In the genomic region with DNA sequence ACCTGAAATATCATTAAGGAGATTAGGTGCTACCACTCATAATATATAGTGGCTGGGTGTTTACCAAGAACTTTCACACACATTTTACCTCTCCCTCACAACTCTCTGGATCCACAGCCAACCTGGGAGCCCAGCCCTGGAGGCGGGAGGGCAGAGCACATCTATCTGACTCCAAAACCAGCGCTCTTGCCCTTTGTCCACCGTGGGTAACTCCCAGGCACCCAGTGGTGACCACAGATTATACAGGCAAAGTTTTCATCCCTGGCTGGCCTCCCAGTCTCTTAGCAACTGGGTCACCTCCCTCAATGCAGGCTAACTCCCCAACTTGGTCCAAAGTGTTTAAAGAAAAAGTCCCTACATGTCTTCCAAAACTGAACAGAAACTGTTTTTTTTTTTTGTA, we compare ENCODE assay signal across 12 cellular contexts. TPM values are rescaled to one million over a fixed set of nuclear protein-coding genes. Genes with fewer than 3 reads are reported as not detected.
A peak's percentile ranks its signal among the peaks of the same experiment; 100 is the strongest.
DNase-seq lines count a peak whose midpoint lies in the region; ATAC-seq and TF ChIP-seq lines count a peak whose summit lies in the region.
"Had no signal": no experiment of that assay in that cellular context is flagged by ENCODE, and none has a peak within 500 bp of the region (broad histone marks: within the 10 kb centered on the region; RNA-seq: fewer than 3 reads in every experiment).

No MANE protein-coding gene starts in this region.

- H3K23ac ChIP-seq in IMR-90 (ENCODE audit: low read depth, low read length): no peak overlapping the region

- H3K9ac ChIP-seq in IMR-90 (ENCODE audit: low read depth, low read length): no peak overlapping the region

- no peaks in the 10 kb centered on the region for H3K27me3 Mint-ChIP-seq in naive thymus-derived CD8-positive, alpha-beta T cell
- H3K27me3 Mint-ChIP-seq: central memory CD8-positive, alpha-beta T cell had no signal

- no peak overlapping the region for H3K18ac ChIP-seq in IMR-90 (ENCODE audit: low read depth, low read length)

- POLR2A ChIA-PET in IMR-90 (lab: Charles Lee; ENCODE audit: unreplicated experiment): no interaction called here
- POLR2A ChIA-PET in naive thymus-derived CD8-positive, alpha-beta T cell (lab: Charles Lee): interaction anchor here (1.1 kb wide), 1 partner anchor 55 kb away, joined by 3 read pairs; no protein-coding TSS in a partner anchor

- peaks cover 5 to 31% (median 17%) of the 10 kb centered on the region in 4 donors for H3K4me1 Mint-ChIP-seq in naive thymus-derived CD8-positive, alpha-beta T cell

- peaks cover 18% of the 10 kb centered on the region for H3K4me1 ChIP-seq in IMR-90 (ENCODE audit: control insufficient read depth, insufficient read depth, low read length)
- peaks cover 0 to 68% (median 27%) of the 10 kb centered on the region in 4 donors for H3K4me1 ChIP-seq in right lobe of liver
- H3K4me1 ChIP-seq in testis: peaks cover 42% of the 10 kb centered on the region

- H2BK20ac ChIP-seq in IMR-90 (ENCODE audit: low read depth, low read length): no peak overlapping the region

- H3K27me3 ChIP-seq in IMR-90 (ENCODE audit: control insufficient read depth, insufficient read depth, low read length): no peaks in the 10 kb centered on the region
- no peaks in the 10 kb centered on the region for H3K27me3 ChIP-seq in right lobe of liver
- no peaks in the 10 kb centered on the region for H3K27me3 ChIP-seq in testis

- dilution Hi-C loops in IMR-90 (cut with HindIII; ENCODE audit: low sequenced_read_pairs, unreplicated experiment): no loop called here

- no peak overlapping the region for H4K5ac ChIP-seq in IMR-90 (ENCODE audit: low read depth, low read length)

- in situ Hi-C loops in IMR-90 (cut with MboI; ENCODE audit: low sequenced_read_pairs): no loop called here

- H3K14ac ChIP-seq in IMR-90 (replicated peaks; ENCODE audit: low read depth, low read length): no peak overlapping the region

- no peak overlapping the region for H3K4ac ChIP-seq in IMR-90 (ENCODE audit: low read depth, low read length)

- TF ChIP-seq RAD21 in IMR-90 (IDR thresholded peaks at IDR 0.05; ENCODE audit: low read length): no peak

- H3K36me3 ChIP-seq in IMR-90 (ENCODE audit: control insufficient read depth, insufficient read depth, low read length) (peaks cover 13% of the 10 kb centered on the region), right lobe of liver (no peaks in the 10 kb centered on the region), testis (ENCODE audit: low read depth, missing control alignments) (no peaks in the 10 kb centered on the region)

- 71% methylated on average over 1 of the region's 3 CpGs; no CpG with 5 or more reads in 1 of the 2 experiments for WGBS in IMR-90 (ENCODE audit: extremely low coverage in 2 of 2, insufficient read length in 1 of 2), 2 experiments
- 17% methylated on average over 2 of the region's 3 CpGs for WGBS in right lobe of liver (ENCODE audit: insufficient coverage, low coverage, low lambda C conversion rate, missing lambda C conversion rate)
- 31 to 64% methylated on average over 3 of the region's 3 CpGs for WGBS in testis, 2 donors

- CTCF ChIA-PET in IMR-90 (lab: Yijun Ruan, JAX): no interaction called here

- H3K9me3 ChIP-seq in IMR-90 (ENCODE audit: control insufficient read depth, insufficient read depth, low read length) (no peaks in the 10 kb centered on the region), right lobe of liver (no peaks in the 10 kb centered on the region), testis (no peaks in the 10 kb centered on the region)

- no peak overlapping the region for H3K56ac ChIP-seq in IMR-90 (ENCODE audit: extremely low read depth, insufficient read depth, low read length)

- H4K20me1 ChIP-seq in IMR-90 (ENCODE audit: insufficient read depth, low read length): 0 out of 2 replicates have a peak, but pooled peaks cover 3% of the 10 kb centered on the region

- peak overlapping the region in 2 of 10 donors; percentile 6 to 14 for H3K4me3 Mint-ChIP-seq in naive thymus-derived CD8-positive, alpha-beta T cell
- H3K4me3 Mint-ChIP-seq: CD8-positive, alpha-beta T cell; central memory CD8-positive, alpha-beta T cell had no signal

- intact Hi-C loops in IMR-90 (cut with micrococcal nuclease): no loop called here
- intact Hi-C loops in right lobe of liver (cut with DNase I): no loop called here
- intact Hi-C loops in testis (cut with DNase I; ENCODE audit: low total_unique reads): no loop called here

- H2BK120ac ChIP-seq in IMR-90 (ENCODE audit: low read depth, low read length): no peak overlapping the region

- peaks cover 8% of the 10 kb centered on the region; the same call in 1 of the 2 replicates for H3K9me1 ChIP-seq in IMR-90 (ENCODE audit: insufficient read depth, low read length)

- no peaks in the 10 kb centered on the region for H3K36me3 Mint-ChIP-seq in naive thymus-derived CD8-positive, alpha-beta T cell
- H3K36me3 Mint-ChIP-seq: CD8-positive, alpha-beta T cell had no signal

- TF ChIP-seq POLR2A in IMR-90 (IDR thresholded peaks at IDR 0.05; ENCODE audit: low read depth, low read length) (no peak), right lobe of liver (IDR thresholded peaks at IDR 0.05) (no peak), testis (IDR thresholded peaks at IDR 0.05) (no peak)

- BruUV-seq in IMR-90 (replicated peaks; lab: Mats Ljungman, UMichigan): no TSS peak

- no peak overlapping the region for H2AK5ac ChIP-seq in IMR-90 (ENCODE audit: low read depth, low read length)

- peak overlapping the region in 2 of 10 donors; percentile 24 to 65 for H3K27ac Mint-ChIP-seq in naive thymus-derived CD8-positive, alpha-beta T cell
- H3K27ac Mint-ChIP-seq: CD8-positive, alpha-beta T cell had no signal

- H3K4me2 ChIP-seq in IMR-90 (ENCODE audit: low read depth, low read length): peak overlapping the region; percentile 29; the same call in 1 of the 2 replicates

- H2BK15ac ChIP-seq in IMR-90 (ENCODE audit: low read depth, low read length): no peak overlapping the region

- H2AFZ ChIP-seq in IMR-90 (replicated peaks; ENCODE audit: low read length, poor library complexity): no peak overlapping the region

- H3K27ac ChIP-seq in IMR-90 (ENCODE audit: insufficient read depth, low read length) (no peak overlapping the region), right lobe of liver (peak overlapping the region in 2 of 3 donors; percentile 65 to 84), testis (peak overlapping the region in 1 of 2 donors; percentile 38)

- TF ChIP-seq CTCF in IMR-90 (conservative IDR thresholded peaks at IDR 0.05; ENCODE audit: low read depth, low read length) (no peak), right lobe of liver (IDR thresholded peaks at IDR 0.05) (peak in 3 of 4 donors; percentile 15 to 31 (median 20)), testis (IDR thresholded peaks at IDR 0.05) (no peak)

- DNase-seq in IMR-90 (no peak), astrocyte of the hippocampus (ENCODE audit: low read depth, low spot score) (peak; percentile 20), right lobe of liver (peak; percentile 83 to 98 (median 95)), testis (peak; percentile 67), NK-92 (lab: John Stamatoyannopoulos, UW; ENCODE audit: unreplicated experiment) (no peak)
- no peak for DNase-seq in naive thymus-derived CD8-positive, alpha-beta T cell
- DNase-seq: activated CD4-positive, alpha-beta T cell treated with anti-CD3 and anti-CD28 coated beads, Interleukin-2, amount 50 U/mL, for 48 hours; activated effector memory CD4-positive, alpha-beta T cell treated with anti-CD3 and anti-CD28 coated beads, Interleukin-2, amount 50 U/mL, for 16 hours had no signal

- ATAC-seq in IMR-90 (ENCODE audit: low read depth): no peak
- peak; percentile 77 to 89 (median 80) for ATAC-seq in right lobe of liver
- ATAC-seq in HG02798 (IDR thresholded peaks at IDR 0.05; ENCODE audit: poor library complexity, unreplicated experiment): no peak
- no peak for ATAC-seq in HG02610 (IDR thresholded peaks at IDR 0.05; ENCODE audit: unreplicated experiment)
- no peak for ATAC-seq in naive thymus-derived CD8-positive, alpha-beta T cell
- ATAC-seq: CD8-positive, alpha-beta T cell had no signal

- no peak overlapping the region for H4K91ac ChIP-seq in IMR-90 (ENCODE audit: insufficient read depth, low read depth, low read length)

- H2AK9ac ChIP-seq in IMR-90 (replicated peaks; ENCODE audit: low read depth, low read length, poor library complexity): no peak overlapping the region

- peaks cover 42% of the 10 kb centered on the region in 2 experiments for H3K79me1 ChIP-seq in IMR-90 (ENCODE audit: low read depth in 1 of 2, low read length in 2 of 2)

- H2BK5ac ChIP-seq in IMR-90 (ENCODE audit: low read depth, low read length, poor library complexity, severe bottlenecking): no peak overlapping the region

- H3K4me3 ChIP-seq in IMR-90 (ENCODE audit: insufficient read depth, low read depth, low read length): no peak overlapping the region
- no peak overlapping the region for H3K4me3 ChIP-seq in right lobe of liver
- H3K4me3 ChIP-seq in testis: no peak overlapping the region

- H3K9me3 Mint-ChIP-seq in naive thymus-derived CD8-positive, alpha-beta T cell: no peaks in the 10 kb centered on the region
- H3K9me3 Mint-ChIP-seq: CD8-positive, alpha-beta T cell; central memory CD8-positive, alpha-beta T cell had no signal

- H4K8ac ChIP-seq in IMR-90 (ENCODE audit: low read depth in 2 of 2, low read length in 2 of 2): no peak overlapping the region

RNA-seq across cellular contexts. Expression of a gene that starts 2.4 kb away (rescaled TPM):
- 8.3 and 9.0 TPM in 2 replicates for total RNA-seq in IMR-90 (2012; rRNA removed)
- polyA plus RNA-seq in IMR-90 (2012; rRNA removed): 12.0 and 12.9 TPM in 2 replicates
- 7.6 and 16.9 TPM in 2 replicates for polyA plus RNA-seq in IMR-90 (2012; cell fraction: cytosol; rRNA removed)
- 33.3 and 47.8 TPM in 2 replicates for polyA plus RNA-seq in IMR-90 (2012; cell fraction: nucleus; rRNA removed; ENCODE audit: low replicate concordance)
- 1 to 10 TPM in 5 of 6 experiments, under 1 TPM in 1; 0.74 to 4.8 (median 2.4) TPM for total RNA-seq in right lobe of liver
- total RNA-seq in testis: 10 to 100 TPM; 92.4 to 94.8 TPM
- polyA plus RNA-seq in testis (ENCODE audit: insufficient read depth, low read depth, low replicate concordance): 89.3 TPM
- total RNA-seq in naive thymus-derived CD8-positive, alpha-beta T cell: 1 to 10 TPM; 6.3 to 6.5 TPM
- under 1 TPM; 0.08 to 0.32 (median 0.30) TPM for polyA plus RNA-seq in naive thymus-derived CD8-positive, alpha-beta T cell

RNA-seq across cellular contexts. Expression of a gene that starts 13.9 kb away (rescaled TPM):
- 3.9 and 5.0 TPM in 2 replicates for total RNA-seq in IMR-90 (2012; rRNA removed)
- 2.2 and 2.4 TPM in 2 replicates for polyA plus RNA-seq in IMR-90 (2012; rRNA removed)
- polyA plus RNA-seq in IMR-90 (2012; cell fraction: cytosol; rRNA removed): 0.52 and 0.65 TPM in 2 replicates
- 0.39 and 0.96 TPM in 2 replicates for polyA plus RNA-seq in IMR-90 (2012; cell fraction: nucleus; rRNA removed; ENCODE audit: low replicate concordance)
- total RNA-seq in right lobe of liver: under 1 TPM in 2 of 6 experiments, not detected in 4; 0.43 to 0.56 TPM
- 10 to 100 TPM; 14.1 to 22.5 TPM for total RNA-seq in testis
- polyA plus RNA-seq in testis (ENCODE audit: insufficient read depth, low read depth, low replicate concordance): 28.5 TPM
- not detected for total RNA-seq in naive thymus-derived CD8-positive, alpha-beta T cell
- not detected for polyA plus RNA-seq in naive thymus-derived CD8-positive, alpha-beta T cell

RNA-seq across cellular contexts. Expression of a gene that starts 33.1 kb away (rescaled TPM):
- 93.0 and 194 TPM in 2 replicates for total RNA-seq in IMR-90 (2012; rRNA removed)
- polyA plus RNA-seq in IMR-90 (2012; rRNA removed): 179 and 273 TPM in 2 replicates
- polyA plus RNA-seq in IMR-90 (2012; cell fraction: cytosol; rRNA removed): 28.5 and 67.8 TPM in 2 replicates
- polyA plus RNA-seq in IMR-90 (2012; cell fraction: nucleus; rRNA removed; ENCODE audit: low replicate concordance): 11.0 and 55.5 TPM in 2 replicates
- total RNA-seq in right lobe of liver: 10 to 100 TPM in 1 of 6 experiments, 1 to 10 TPM in 5; 2.1 to 11.7 (median 6.8) TPM
- 100 to 1,000 TPM; 230 to 393 TPM for total RNA-seq in testis
- 727 TPM for polyA plus RNA-seq in testis (ENCODE audit: insufficient read depth, low read depth, low replicate concordance)
- total RNA-seq in naive thymus-derived CD8-positive, alpha-beta T cell: 10 to 100 TPM; 83.3 to 86.0 TPM
- 100 to 1,000 TPM; 197 to 238 (median 205) TPM for polyA plus RNA-seq in naive thymus-derived CD8-positive, alpha-beta T cell

RNA-seq across cellular contexts. Expression of a gene that starts 53.4 kb away (rescaled TPM):
- 57.2 and 69.7 TPM in 2 replicates for total RNA-seq in IMR-90 (2012; rRNA removed)
- 69.1 and 80.0 TPM in 2 replicates for polyA plus RNA-seq in IMR-90 (2012; rRNA removed)
- polyA plus RNA-seq in IMR-90 (2012; cell fraction: cytosol; rRNA removed): 89.0 and 279 TPM in 2 replicates
- polyA plus RNA-seq in IMR-90 (2012; cell fraction: nucleus; rRNA removed; ENCODE audit: low replicate concordance): 122 and 153 TPM in 2 replicates
- total RNA-seq in right lobe of liver: 10 to 100 TPM; 30.8 to 48.9 (median 43.3) TPM
- 100 to 1,000 TPM; 148 to 166 TPM for total RNA-seq in testis
- 253 TPM for polyA plus RNA-seq in testis (ENCODE audit: insufficient read depth, low read depth, low replicate concordance)
- total RNA-seq in naive thymus-derived CD8-positive, alpha-beta T cell: 10 to 100 TPM; 50.0 to 56.4 TPM
- polyA plus RNA-seq in naive thymus-derived CD8-positive, alpha-beta T cell: 10 to 100 TPM; 34.3 to 42.6 (median 40.9) TPM

Comparison
In these comparisons a context has a peak if more than half of its experiments do, and no peak if none do; other contexts are left out.
1. ATAC-seq: peak in right lobe of liver (4 of 4); none in IMR-90 (single experiment), HG02798 (single experiment), HG02610 (single experiment) and naive thymus-derived CD8-positive, alpha-beta T cell (0 of 2).
2. DNase-seq: peak in astrocyte of the hippocampus (single experiment), right lobe of liver (3 of 3) and testis (single experiment); none in IMR-90 (single experiment), NK-92 (single experiment) and naive thymus-derived CD8-positive, alpha-beta T cell (0 of 10).
3. CTCF ChIP-seq: peak in right lobe of liver (3 of 4); none in IMR-90 (single experiment) and testis (0 of 3).